In the genomic region with DNA sequence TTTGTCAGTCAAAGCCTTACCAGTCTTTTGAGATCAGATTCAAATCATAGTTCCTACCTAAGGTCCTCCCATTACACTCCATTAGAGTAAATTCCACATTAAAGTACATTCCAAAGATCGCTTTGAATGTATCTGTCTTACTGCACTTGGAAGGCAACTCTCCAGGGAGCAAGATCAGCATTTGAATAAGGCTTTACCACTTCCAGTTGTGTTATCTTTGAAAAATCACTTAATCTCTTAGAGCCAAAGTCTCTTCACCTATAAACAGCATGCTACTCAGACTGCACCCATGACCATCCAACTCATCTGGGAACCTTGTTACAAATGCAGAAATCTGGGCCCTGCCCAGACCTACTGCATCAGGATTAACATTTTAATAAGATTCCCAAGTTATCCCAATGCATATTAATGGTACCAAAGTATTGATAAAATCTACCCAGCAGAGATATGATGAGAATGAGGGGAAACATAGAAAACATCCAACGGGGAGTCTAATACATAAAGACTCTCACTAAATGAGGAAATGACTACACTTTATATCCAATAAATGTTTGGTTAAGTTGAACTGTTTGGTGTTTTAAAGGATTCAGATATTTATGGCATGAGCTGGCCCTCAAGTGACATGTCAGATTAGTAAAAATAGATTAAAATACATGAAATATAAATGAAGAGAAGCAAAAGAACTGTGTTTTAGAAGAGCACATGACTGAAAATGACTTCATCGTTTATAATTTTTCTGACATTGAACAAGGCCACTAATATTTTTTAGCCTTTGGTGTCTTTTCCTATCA, we compare ENCODE assay signal across 16 cellular contexts.
A peak's percentile ranks its signal among the peaks of the same experiment; 100 is the strongest.
DNase-seq lines count a peak whose midpoint lies in the region; ATAC-seq and TF ChIP-seq lines count a peak whose summit lies in the region.
"Had no signal": no experiment of that assay in that cellular context is flagged by ENCODE, and none has a peak within 500 bp of the region (broad histone marks: within the 10 kb centered on the region; RNA-seq: fewer than 3 reads in every experiment).

No MANE protein-coding gene starts in this region.

- H2AK5ac ChIP-seq in IMR-90 (ENCODE audit: low read depth, low read length): peak overlapping the region; percentile 10

- H3K4me3 ChIP-seq in CD4-positive, CD25-positive, alpha-beta regulatory T cell (ENCODE audit: low read depth, low read length): no peak overlapping the region
- H3K4me3 ChIP-seq in IMR-90 (ENCODE audit: insufficient read depth, low read depth, low read length) (no peak overlapping the region), dorsolateral prefrontal cortex (no peak overlapping the region), esophagus squamous epithelium (no peak overlapping the region)
- H3K4me3 ChIP-seq: colonic mucosa, lower lobe of right lung, vagina had no signal

- peak overlapping the region; percentile 35 for H3K14ac ChIP-seq in IMR-90 (replicated peaks; ENCODE audit: low read depth, low read length)

- in situ Hi-C loops in IMR-90 (cut with MboI; ENCODE audit: low sequenced_read_pairs): no loop called here

- peaks cover 23 to 90% (median 68%) of the 10 kb centered on the region in 4 donors for H3K4me1 Mint-ChIP-seq in CD4-positive, CD25-positive, alpha-beta regulatory T cell
- peaks cover 49 to 50% of the 10 kb centered on the region in 2 donors for H3K4me1 Mint-ChIP-seq in natural killer cell treated with Interleukin-12 subunit alpha and Interleukin-12 subunit beta and Interleukin-15 and Interleukin-18, amount 100 ng/mL, for 72 hours (ENCODE audit: low read depth in 2 of 2)

- H3K9me1 ChIP-seq in IMR-90 (ENCODE audit: insufficient read depth, low read length): peaks cover 10% of the 10 kb centered on the region

- no peak for ATAC-seq in CD4-positive, CD25-positive, alpha-beta regulatory T cell (ENCODE audit: low read depth in 2 of 2)
- ATAC-seq in IMR-90 (ENCODE audit: low read depth) (peak; percentile 71), HG02870 (IDR thresholded peaks at IDR 0.05; ENCODE audit: unreplicated experiment) (no peak)
- ATAC-seq in natural killer cell treated with Interleukin-12 subunit alpha and Interleukin-12 subunit beta and Interleukin-15 and Interleukin-18, amount 100 ng/mL, for 72 hours: no peak
- ATAC-seq: activated CD4-positive, alpha-beta T cell treated with anti-CD3 and anti-CD28 coated beads for 36 hours; lower lobe of right lung had no signal

- CTCF ChIA-PET in IMR-90 (lab: Yijun Ruan, JAX): interaction anchor here (0.8 kb wide), 1 partner anchor 74 kb away, joined by 4 read pairs; no protein-coding TSS in a partner anchor

- no peak for DNase-seq in CD4-positive, CD25-positive, alpha-beta regulatory T cell
- DNase-seq in IMR-90 (peak; percentile 75), dorsolateral prefrontal cortex (no peak), esophagus squamous epithelium (lab: John Stamatoyannopoulos, UW) (no peak), islet precursor cell (no peak), NK-92 (lab: John Stamatoyannopoulos, UW; ENCODE audit: unreplicated experiment) (no peak)
- DNase-seq in natural killer cell treated with Interleukin-12 subunit alpha and Interleukin-12 subunit beta and Interleukin-15 and Interleukin-18, amount 100 ng/mL, for 72 hours (ENCODE audit: low spot score): no peak
- DNase-seq: activated CD4-positive, alpha-beta T cell treated with anti-CD3 and anti-CD28 coated beads for 36 hours; colonic mucosa; lower lobe of right lung; NCI-H1694 treated with DMSO at 0.1 percent for 48 hours; NCI-H526 treated with DMSO at 0.1 percent for 48 hours; occipital lobe; stimulated activated naive CD4-positive, alpha-beta T cell treated with Interleukin-2 at 50 U/mL for 16 hours had no signal

- peak overlapping the region; percentile 14 to 80 (median 45) for H3K27ac Mint-ChIP-seq in CD4-positive, CD25-positive, alpha-beta regulatory T cell
- peak overlapping the region in 1 of 2 donors; percentile 51 for H3K27ac Mint-ChIP-seq in natural killer cell treated with Interleukin-12 subunit alpha and Interleukin-12 subunit beta and Interleukin-15 and Interleukin-18, amount 100 ng/mL, for 72 hours
- H3K27ac Mint-ChIP-seq: activated CD4-positive, alpha-beta T cell treated with anti-CD3 and anti-CD28 coated beads for 36 hours had no signal

- H3K4ac ChIP-seq in IMR-90 (ENCODE audit: low read depth, low read length): peak overlapping the region; percentile 86

- peak overlapping the region; percentile 26; the same call in 1 of the 2 replicates for H3K23ac ChIP-seq in IMR-90 (ENCODE audit: low read depth, low read length)

- no peaks in the 10 kb centered on the region for H3K27me3 Mint-ChIP-seq in CD4-positive, CD25-positive, alpha-beta regulatory T cell
- no peaks in the 10 kb centered on the region for H3K27me3 Mint-ChIP-seq in natural killer cell treated with Interleukin-12 subunit alpha and Interleukin-12 subunit beta and Interleukin-15 and Interleukin-18, amount 100 ng/mL, for 72 hours
- H3K27me3 Mint-ChIP-seq: activated CD4-positive, alpha-beta T cell treated with anti-CD3 and anti-CD28 coated beads for 36 hours had no signal

- no peak overlapping the region for H2AFZ ChIP-seq in IMR-90 (replicated peaks; ENCODE audit: low read length, poor library complexity)

- no peaks in the 10 kb centered on the region for H4K20me1 ChIP-seq in IMR-90 (ENCODE audit: insufficient read depth, low read length)

- H3K9me3 Mint-ChIP-seq in CD4-positive, CD25-positive, alpha-beta regulatory T cell: no peaks in the 10 kb centered on the region
- H3K9me3 Mint-ChIP-seq in natural killer cell treated with Interleukin-12 subunit alpha and Interleukin-12 subunit beta and Interleukin-15 and Interleukin-18, amount 100 ng/mL, for 72 hours: no peaks in the 10 kb centered on the region

- peak overlapping the region; percentile 86 for H2BK120ac ChIP-seq in IMR-90 (ENCODE audit: low read depth, low read length)

- H4K5ac ChIP-seq in IMR-90 (ENCODE audit: low read depth, low read length): peak overlapping the region; percentile 65

- H2BK5ac ChIP-seq in IMR-90 (ENCODE audit: low read depth, low read length, poor library complexity, severe bottlenecking): peak overlapping the region; percentile 81

- TF ChIP-seq POLR2A in IMR-90 (IDR thresholded peaks at IDR 0.05; ENCODE audit: low read depth, low read length) (no peak), esophagus squamous epithelium (IDR thresholded peaks at IDR 0.05) (no peak)

- no peak overlapping the region for H3K27ac ChIP-seq in CD4-positive, CD25-positive, alpha-beta regulatory T cell (ENCODE audit: insufficient read depth, low read length, poor library complexity, severe bottlenecking)
- H3K27ac ChIP-seq in IMR-90 (ENCODE audit: insufficient read depth, low read length): peak overlapping the region; percentile 55; the same call in 1 of the 2 replicates
- H3K27ac ChIP-seq in dorsolateral prefrontal cortex: peak overlapping the region in 33 of 59 donors; percentile 0 to 79 (median 45)
- no peak overlapping the region for H3K27ac ChIP-seq in esophagus squamous epithelium
- H3K27ac ChIP-seq: colonic mucosa, lower lobe of right lung, vagina had no signal

- intact Hi-C loops in IMR-90 (cut with micrococcal nuclease) (no loop called here), dorsolateral prefrontal cortex (cut with DNase I) (loop anchor here in 1 of 2 donors (5.0 kb wide), 1 partner anchor 78 kb away; the partner anchor contains the start of gene TNIK), esophagus squamous epithelium (cut with DNase I) (no loop called here)

- peak overlapping the region; percentile 39; the same call in 2 of the 3 replicates for H2BK15ac ChIP-seq in IMR-90 (ENCODE audit: low read depth, low read length)

- H4K8ac ChIP-seq in IMR-90 (ENCODE audit: low read depth in 2 of 2, low read length in 2 of 2): peak overlapping the region; percentile 11 to 69; a peak in 3 of 4 replicates

- TF ChIP-seq RAD21 in IMR-90 (IDR thresholded peaks at IDR 0.05; ENCODE audit: low read length): no peak

- H3K4me3 Mint-ChIP-seq in CD4-positive, CD25-positive, alpha-beta regulatory T cell: peak overlapping the region in 1 of 4 donors; percentile 56
- H3K4me3 Mint-ChIP-seq in natural killer cell treated with Interleukin-12 subunit alpha and Interleukin-12 subunit beta and Interleukin-15 and Interleukin-18, amount 100 ng/mL, for 72 hours: peak overlapping the region; percentile 61
- H3K4me3 Mint-ChIP-seq: activated CD4-positive, alpha-beta T cell treated with anti-CD3 and anti-CD28 coated beads for 36 hours had no signal

- no peak overlapping the region for H2AK9ac ChIP-seq in IMR-90 (replicated peaks; ENCODE audit: low read depth, low read length, poor library complexity)

- H3K4me1 ChIP-seq in CD4-positive, CD25-positive, alpha-beta regulatory T cell (ENCODE audit: control insufficient read depth, insufficient read depth, low read length, poor library complexity, severe bottlenecking): peaks cover 18% of the 10 kb centered on the region
- peaks cover 15% of the 10 kb centered on the region for H3K4me1 ChIP-seq in IMR-90 (ENCODE audit: control insufficient read depth, insufficient read depth, low read length)
- peaks cover 0 to 37% (median 13%) of the 10 kb centered on the region in 3 donors for H3K4me1 ChIP-seq in esophagus squamous epithelium
- H3K4me1 ChIP-seq: colonic mucosa, vagina had no signal

- BruUV-seq in IMR-90 (replicated peaks; lab: Mats Ljungman, UMichigan): no TSS peak

- peak overlapping the region; percentile 51 for H3K4me2 ChIP-seq in IMR-90 (ENCODE audit: low read depth, low read length)

- no peak overlapping the region for H3K9ac ChIP-seq in IMR-90 (ENCODE audit: low read depth, low read length)

- TF ChIP-seq CTCF in IMR-90 (conservative IDR thresholded peaks at IDR 0.05; ENCODE audit: low read depth, low read length) (no peak), dorsolateral prefrontal cortex (IDR thresholded peaks at IDR 0.05 in 54 of 56, conservative IDR thresholded peaks at IDR 0.05 in 2 of 56; ENCODE audit: low read depth in 1 of 56, partially characterized antibody in 56 of 56) (no peak), esophagus squamous epithelium (IDR thresholded peaks at IDR 0.05) (no peak)

- H3K9me3 ChIP-seq in CD4-positive, CD25-positive, alpha-beta regulatory T cell (ENCODE audit: control insufficient read depth in 2 of 2, low read length in 2 of 2): no peaks in the 10 kb centered on the region
- H3K9me3 ChIP-seq in IMR-90 (ENCODE audit: control insufficient read depth, insufficient read depth, low read length) (peaks cover 3% of the 10 kb centered on the region; the same call in 1 of the 2 replicates), esophagus squamous epithelium (no peaks in the 10 kb centered on the region)
- H3K9me3 ChIP-seq: colonic mucosa, lower lobe of right lung, vagina had no signal

- dilution Hi-C loops in IMR-90 (cut with HindIII; ENCODE audit: low sequenced_read_pairs, unreplicated experiment): no loop called here

- POLR2A ChIA-PET in IMR-90 (lab: Charles Lee; ENCODE audit: unreplicated experiment): no interaction called here

- H3K36me3 ChIP-seq in CD4-positive, CD25-positive, alpha-beta regulatory T cell (ENCODE audit: control insufficient read depth, insufficient read depth, low read length): no peaks in the 10 kb centered on the region
- H3K36me3 ChIP-seq in IMR-90 (ENCODE audit: control insufficient read depth, insufficient read depth, low read length): no peaks in the 10 kb centered on the region
- H3K36me3 ChIP-seq in esophagus squamous epithelium: no peaks in the 10 kb centered on the region
- H3K36me3 ChIP-seq: colonic mucosa, lower lobe of right lung, vagina had no signal

- no peak overlapping the region for H3K56ac ChIP-seq in IMR-90 (ENCODE audit: extremely low read depth, insufficient read depth, low read length)

- H3K18ac ChIP-seq in IMR-90 (ENCODE audit: low read depth, low read length): peak overlapping the region; percentile 53

- peaks cover 3% of the 10 kb centered on the region for H3K36me3 Mint-ChIP-seq in CD4-positive, CD25-positive, alpha-beta regulatory T cell
- H3K36me3 Mint-ChIP-seq in natural killer cell treated with Interleukin-12 subunit alpha and Interleukin-12 subunit beta and Interleukin-15 and Interleukin-18, amount 100 ng/mL, for 72 hours: no peaks in the 10 kb centered on the region

- WGBS in IMR-90 (ENCODE audit: extremely low coverage in 2 of 2, insufficient read length in 1 of 2), 2 experiments: no CpG with 5 or more reads among the region's 3 CpGs
- WGBS in esophagus squamous epithelium, 2 donors: 71 to 86% methylated on average over 3 of the region's 3 CpGs

- peak overlapping the region; percentile 84 for H2BK20ac ChIP-seq in IMR-90 (ENCODE audit: low read depth, low read length)

- peak overlapping the region; percentile 50 for H4K91ac ChIP-seq in IMR-90 (ENCODE audit: insufficient read depth, low read depth, low read length)

- no peaks in the 10 kb centered on the region for H3K27me3 ChIP-seq in CD4-positive, CD25-positive, alpha-beta regulatory T cell (ENCODE audit: control insufficient read depth, insufficient read depth, low read length)
- H3K27me3 ChIP-seq in IMR-90 (ENCODE audit: control insufficient read depth, insufficient read depth, low read length) (no peaks in the 10 kb centered on the region), dorsolateral prefrontal cortex (no peaks in the 10 kb centered on the region), esophagus squamous epithelium (no peaks in the 10 kb centered on the region)
- H3K27me3 ChIP-seq: colonic mucosa, vagina had no signal

- H3K79me1 ChIP-seq in IMR-90 (ENCODE audit: low read depth in 1 of 2, low read length in 2 of 2): 0 out of 4 replicates have a peak, but pooled peaks cover 0 to 9% of the 10 kb centered on the region in 2 experiments

Comparison
In these comparisons a context has a peak if more than half of its experiments do, and no peak if none do; other contexts are left out.
1. H3K27ac ChIP-seq: peak in IMR-90 (single experiment) and dorsolateral prefrontal cortex (33 of 59); none in CD4-positive, CD25-positive, alpha-beta regulatory T cell (single experiment) and esophagus squamous epithelium (0 of 4).